In genomic region chr19:55086730-55087541, GRCh38 we compare ENCODE assay signal across 8 cellular contexts. TPM values are rescaled to one million over a fixed set of nuclear protein-coding genes. Genes with fewer than 3 reads are reported as not detected.
A peak's percentile ranks its signal among the peaks of the same experiment; 100 is the strongest.
DNase-seq lines count a peak whose midpoint lies in the region; ATAC-seq and TF ChIP-seq lines count a peak whose summit lies in the region.

No MANE protein-coding gene starts in this region.

- no peak for TF ChIP-seq POLR2A in Peyer's patch (IDR thresholded peaks at IDR 0.05)
- no peak for TF ChIP-seq POLR2A in upper lobe of left lung (IDR thresholded peaks at IDR 0.05)

- H3K36me3 ChIP-seq in Peyer's patch (peaks cover 0 to 19% (median 0%) of the 10 kb centered on the region in 3 donors), neuron (ENCODE audit: insufficient read depth, low read length) (peaks cover 10% of the 10 kb centered on the region), upper lobe of left lung (peaks cover 9 to 22% (median 17%) of the 10 kb centered on the region in 4 donors)

- WGBS in upper lobe of left lung, 2 donors: 10 to 32% methylated on average over 7 to 63 of the region's 74 CpGs

- no peak for TF ChIP-seq CTCF in GM10266 (IDR thresholded peaks at IDR 0.05; ENCODE audit: control insufficient read depth, insufficient read depth, low read depth, missing control alignments)
- TF ChIP-seq CTCF in Peyer's patch (IDR thresholded peaks at IDR 0.05): no peak
- peak in 1 of 6 experiments; percentile 7 for TF ChIP-seq CTCF in upper lobe of left lung (IDR thresholded peaks at IDR 0.05)

- TF ChIP-seq EP300 in upper lobe of left lung (IDR thresholded peaks at IDR 0.05): no peak

- peak; percentile 86 for ATAC-seq in Right ventricle myocardium inferior
- ATAC-seq in upper lobe of left lung (ENCODE audit: low FRiP score in 2 of 2): peak; percentile 82 to 83

- H3K4me3 ChIP-seq in Peyer's patch (peak overlapping the region; percentile 24 to 49 (median 42)), neuron (ENCODE audit: low read length) (peak overlapping the region; percentile 66), upper lobe of left lung (peak overlapping the region; percentile 24 to 50 (median 44))

- DNase-seq in GM10266 (ENCODE audit: extremely low spot score): peak; percentile 82
- DNase-seq in Peyer's patch: peak; percentile 71 to 92 (median 90)
- peak; percentile 91 for DNase-seq in amniotic epithelial cell (ENCODE audit: low read depth)
- DNase-seq in Right ventricle myocardium inferior (ENCODE audit: missing footprints): peak; percentile 96
- DNase-seq in upper lobe of left lung: peak; percentile 91
- DNase-seq in HuH-7 (ENCODE audit: low spot score): no peak
- DNase-seq in NCI-H1092 treated with DMSO at 0.1 percent for 48 hours (lab: John Stamatoyannopoulos, UW): no peak

- peak overlapping the region in 2 of 4 donors; percentile 25 to 28 for H3K27ac ChIP-seq in Peyer's patch
- peak overlapping the region in 3 of 4 donors; percentile 19 to 35 (median 35) for H3K27ac ChIP-seq in upper lobe of left lung

- H3K27me3 ChIP-seq in Peyer's patch (peaks cover 0 to 5% of the 10 kb centered on the region in 2 donors), neuron (ENCODE audit: insufficient read depth, low read length) (peaks cover 7% of the 10 kb centered on the region), upper lobe of left lung (peaks cover 0 to 27% (median 11%) of the 10 kb centered on the region in 4 donors)

- H3K9me3 ChIP-seq in Peyer's patch (peaks cover 0 to 8% (median 0%) of the 10 kb centered on the region in 4 donors), neuron (ENCODE audit: low read length) (peaks cover 1% of the 10 kb centered on the region), upper lobe of left lung (no peaks in the 10 kb centered on the region)

- H3K4me1 ChIP-seq in Peyer's patch (peaks cover 0 to 30% (median 13%) of the 10 kb centered on the region in 4 donors), neuron (ENCODE audit: insufficient read depth, low read length) (peaks cover 26% of the 10 kb centered on the region), upper lobe of left lung (peaks cover 20 to 36% (median 33%) of the 10 kb centered on the region in 4 donors)

- H2AFZ ChIP-seq in neuron (ENCODE audit: low read depth, low read length): peak overlapping the region; percentile 74

- intact Hi-C loops in Right ventricle myocardium inferior (cut with DNase I): loop anchor here (2.0 kb wide), 1 partner anchor 26 kb away; no protein-coding TSS in a partner anchor

RNA-seq across cellular contexts. Expression of gene EPS8L1, which starts 11.3 kb away (rescaled TPM):
- total RNA-seq in Peyer's patch: 10 to 100 TPM in 3 of 4 donors, 1 to 10 TPM in 1; 5.0 to 43.8 (median 23.1) TPM
- 1.9 TPM for total RNA-seq in Right ventricle myocardium inferior
- total RNA-seq in upper lobe of left lung: 10 to 100 TPM; 30.2 to 55.7 (median 43.3) TPM

RNA-seq across cellular contexts. Expression of gene RDH13, which starts 24.0 kb away (rescaled TPM):
- total RNA-seq in Peyer's patch (10 to 100 TPM; 21.5 to 84.2 (median 49.0) TPM), Right ventricle myocardium inferior (47.8 TPM), upper lobe of left lung (10 to 100 TPM; 24.0 to 72.3 (median 28.1) TPM)

RNA-seq across cellular contexts. Expression of gene PPP1R12C, which starts 30.5 kb away (rescaled TPM):
- total RNA-seq in Peyer's patch (100 to 1,000 TPM; 113 to 512 (median 193) TPM), Right ventricle myocardium inferior (140 TPM), upper lobe of left lung (100 to 1,000 TPM in 5 of 6 donors, 10 to 100 TPM in 1; 99.6 to 369 (median 158) TPM)

RNA-seq across cellular contexts. Expression of gene GP6, which starts 48.9 kb away (rescaled TPM):
- total RNA-seq in Peyer's patch (under 1 TPM in 1 of 4 donors, not detected in 3; 0.57 TPM), Right ventricle myocardium inferior (0.49 TPM), upper lobe of left lung (1 to 10 TPM in 2 of 6 donors, under 1 TPM in 3, not detected in 1; 0.26 to 6.3 (median 0.98) TPM)

Comparison
In these comparisons a context has a peak if more than half of its experiments do, and no peak if none do; other contexts are left out.
1. DNase-seq: peak in GM10266 (single experiment), Peyer's patch (3 of 3), amniotic epithelial cell (single experiment), Right ventricle myocardium inferior (single experiment) and upper lobe of left lung (2 of 2); none in HuH-7 (single experiment) and NCI-H1092 treated with DMSO at 0.1 percent for 48 hours (single experiment).
2. Peak in every context shown above with its lines, with median percentiles within 50 percentile points of each other: H3K4me3 ChIP-seq.